In the genomic region with DNA sequence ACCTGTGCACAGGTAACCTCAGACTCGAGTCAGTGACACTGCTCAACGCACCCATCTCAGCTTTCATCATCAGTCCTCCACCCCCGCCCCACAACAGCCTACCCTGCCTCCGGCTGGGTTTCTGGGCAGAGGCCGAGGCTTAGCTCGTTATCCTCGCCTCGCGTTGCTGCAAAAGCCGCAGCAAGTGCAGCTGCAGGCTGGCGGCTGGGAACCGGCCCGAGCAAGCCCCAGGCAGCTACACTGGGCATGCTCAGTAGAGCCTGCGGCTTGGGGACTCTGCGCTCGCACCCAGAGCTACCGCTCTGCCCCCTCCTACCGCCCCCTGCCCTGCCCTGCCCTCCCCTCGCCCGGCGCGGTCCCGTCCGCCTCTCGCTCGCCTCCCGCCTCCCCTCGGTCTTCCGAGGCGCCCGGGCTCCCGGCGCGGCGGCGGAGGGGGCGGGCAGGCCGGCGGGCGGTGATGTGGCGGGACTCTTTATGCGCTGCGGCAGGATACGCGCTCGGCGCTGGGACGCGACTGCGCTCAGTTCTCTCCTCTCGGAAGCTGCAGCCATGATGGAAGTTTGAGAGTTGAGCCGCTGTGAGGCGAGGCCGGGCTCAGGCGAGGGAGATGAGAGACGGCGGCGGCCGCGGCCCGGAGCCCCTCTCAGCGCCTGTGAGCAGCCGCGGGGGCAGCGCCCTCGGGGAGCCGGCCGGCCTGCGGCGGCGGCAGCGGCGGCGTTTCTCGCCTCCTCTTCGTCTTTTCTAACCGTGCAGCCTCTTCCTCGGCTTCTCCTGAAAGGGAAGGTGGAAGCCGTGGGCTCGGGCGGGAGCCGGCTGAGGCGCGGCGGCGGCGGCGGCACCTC, we compare ENCODE assay signal across 1 cellular context.
TF ChIP-seq lines count a peak whose summit lies in the region.

A gene with protein sequence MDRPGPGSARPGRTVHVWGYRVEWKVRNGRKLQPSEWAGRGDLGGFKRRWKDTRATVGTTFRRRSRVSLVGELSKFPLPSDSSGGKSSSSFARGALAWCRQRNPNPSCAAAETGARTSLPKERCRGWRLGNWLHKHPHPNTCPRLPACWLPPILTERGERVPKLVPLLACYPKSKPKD (minus strand): TSS at position 432 of the 842 bp plus-strand sequence. CDS start 1,046 bp downstream, outside the sequence.
A gene (plus strand): TSS at position 524 of the 842 bp plus-strand sequence. CDS start 845 bp downstream, outside the sequence.

TF ChIP-seq in HepG2, 621 proteins besides CTCF, POLR2A, EP300 and RAD21 (continued from another document and continues in another):
- TF ChIP-seq, protein P1, sequence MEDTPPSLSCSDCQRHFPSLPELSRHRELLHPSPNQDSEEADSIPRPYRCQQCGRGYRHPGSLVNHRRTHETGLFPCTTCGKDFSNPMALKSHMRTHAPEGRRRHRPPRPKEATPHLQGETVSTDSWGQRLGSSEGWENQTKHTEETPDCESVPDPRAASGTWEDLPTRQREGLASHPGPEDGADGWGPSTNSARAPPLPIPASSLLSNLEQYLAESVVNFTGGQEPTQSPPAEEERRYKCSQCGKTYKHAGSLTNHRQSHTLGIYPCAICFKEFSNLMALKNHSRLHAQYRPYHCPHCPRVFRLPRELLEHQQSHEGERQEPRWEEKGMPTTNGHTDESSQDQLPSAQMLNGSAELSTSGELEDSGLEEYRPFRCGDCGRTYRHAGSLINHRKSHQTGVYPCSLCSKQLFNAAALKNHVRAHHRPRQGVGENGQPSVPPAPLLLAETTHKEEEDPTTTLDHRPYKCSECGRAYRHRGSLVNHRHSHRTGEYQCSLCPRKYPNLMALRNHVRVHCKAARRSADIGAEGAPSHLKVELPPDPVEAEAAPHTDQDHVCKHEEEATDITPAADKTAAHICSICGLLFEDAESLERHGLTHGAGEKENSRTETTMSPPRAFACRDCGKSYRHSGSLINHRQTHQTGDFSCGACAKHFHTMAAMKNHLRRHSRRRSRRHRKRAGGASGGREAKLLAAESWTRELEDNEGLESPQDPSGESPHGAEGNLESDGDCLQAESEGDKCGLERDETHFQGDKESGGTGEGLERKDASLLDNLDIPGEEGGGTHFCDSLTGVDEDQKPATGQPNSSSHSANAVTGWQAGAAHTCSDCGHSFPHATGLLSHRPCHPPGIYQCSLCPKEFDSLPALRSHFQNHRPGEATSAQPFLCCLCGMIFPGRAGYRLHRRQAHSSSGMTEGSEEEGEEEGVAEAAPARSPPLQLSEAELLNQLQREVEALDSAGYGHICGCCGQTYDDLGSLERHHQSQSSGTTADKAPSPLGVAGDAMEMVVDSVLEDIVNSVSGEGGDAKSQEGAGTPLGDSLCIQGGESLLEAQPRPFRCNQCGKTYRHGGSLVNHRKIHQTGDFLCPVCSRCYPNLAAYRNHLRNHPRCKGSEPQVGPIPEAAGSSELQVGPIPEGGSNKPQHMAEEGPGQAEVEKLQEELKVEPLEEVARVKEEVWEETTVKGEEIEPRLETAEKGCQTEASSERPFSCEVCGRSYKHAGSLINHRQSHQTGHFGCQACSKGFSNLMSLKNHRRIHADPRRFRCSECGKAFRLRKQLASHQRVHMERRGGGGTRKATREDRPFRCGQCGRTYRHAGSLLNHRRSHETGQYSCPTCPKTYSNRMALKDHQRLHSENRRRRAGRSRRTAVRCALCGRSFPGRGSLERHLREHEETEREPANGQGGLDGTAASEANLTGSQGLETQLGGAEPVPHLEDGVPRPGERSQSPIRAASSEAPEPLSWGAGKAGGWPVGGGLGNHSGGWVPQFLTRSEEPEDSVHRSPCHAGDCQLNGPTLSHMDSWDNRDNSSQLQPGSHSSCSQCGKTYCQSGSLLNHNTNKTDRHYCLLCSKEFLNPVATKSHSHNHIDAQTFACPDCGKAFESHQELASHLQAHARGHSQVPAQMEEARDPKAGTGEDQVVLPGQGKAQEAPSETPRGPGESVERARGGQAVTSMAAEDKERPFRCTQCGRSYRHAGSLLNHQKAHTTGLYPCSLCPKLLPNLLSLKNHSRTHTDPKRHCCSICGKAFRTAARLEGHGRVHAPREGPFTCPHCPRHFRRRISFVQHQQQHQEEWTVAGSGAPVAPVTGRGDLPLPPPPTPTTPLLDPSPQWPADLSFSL (CRISPR knock-in tag; IDR thresholded peaks at IDR 0.05) = no peak
- no peak for TF ChIP-seq ZNF550 (CRISPR knock-in tag; IDR thresholded peaks at IDR 0.05; ENCODE audit: borderline replicate concordance)
- TF ChIP-seq ZNF333 (CRISPR knock-in tag; IDR thresholded peaks at IDR 0.05; ENCODE audit: borderline replicate concordance) = peak; percentile 7; the same call in 1 of the 2 replicates
- TF ChIP-seq, protein P2, sequence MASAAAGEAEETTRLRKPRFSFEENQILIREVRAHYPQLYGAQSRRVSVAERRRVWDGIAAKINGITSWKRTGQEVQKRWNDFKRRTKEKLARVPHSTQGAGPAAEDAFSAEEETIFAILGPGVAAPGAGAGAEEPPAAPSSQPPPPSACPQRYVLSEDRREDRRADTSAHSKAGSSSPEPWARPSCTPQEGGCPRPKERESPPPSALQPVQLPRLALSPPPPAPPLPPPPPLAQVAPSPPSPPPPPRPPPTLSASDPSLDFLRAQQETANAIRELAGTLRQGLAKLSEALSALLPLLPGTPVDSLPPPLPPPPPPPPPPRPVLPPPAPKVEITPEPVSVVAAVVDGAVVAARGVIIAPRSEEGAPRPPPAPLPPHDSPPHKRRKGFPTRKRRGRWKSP (CRISPR knock-in tag; IDR thresholded peaks at IDR 0.05) = peak; percentile 88
- 0 out of 2 replicates have a peak, but pooled peaks have one; percentile 58 for TF ChIP-seq ZNF577 (CRISPR knock-in tag; IDR thresholded peaks at IDR 0.05; ENCODE audit: borderline replicate concordance, low read depth)
- no peak for TF ChIP-seq NFE2 (CRISPR knock-in tag; IDR thresholded peaks at IDR 0.05)
- TF ChIP-seq, protein P3, sequence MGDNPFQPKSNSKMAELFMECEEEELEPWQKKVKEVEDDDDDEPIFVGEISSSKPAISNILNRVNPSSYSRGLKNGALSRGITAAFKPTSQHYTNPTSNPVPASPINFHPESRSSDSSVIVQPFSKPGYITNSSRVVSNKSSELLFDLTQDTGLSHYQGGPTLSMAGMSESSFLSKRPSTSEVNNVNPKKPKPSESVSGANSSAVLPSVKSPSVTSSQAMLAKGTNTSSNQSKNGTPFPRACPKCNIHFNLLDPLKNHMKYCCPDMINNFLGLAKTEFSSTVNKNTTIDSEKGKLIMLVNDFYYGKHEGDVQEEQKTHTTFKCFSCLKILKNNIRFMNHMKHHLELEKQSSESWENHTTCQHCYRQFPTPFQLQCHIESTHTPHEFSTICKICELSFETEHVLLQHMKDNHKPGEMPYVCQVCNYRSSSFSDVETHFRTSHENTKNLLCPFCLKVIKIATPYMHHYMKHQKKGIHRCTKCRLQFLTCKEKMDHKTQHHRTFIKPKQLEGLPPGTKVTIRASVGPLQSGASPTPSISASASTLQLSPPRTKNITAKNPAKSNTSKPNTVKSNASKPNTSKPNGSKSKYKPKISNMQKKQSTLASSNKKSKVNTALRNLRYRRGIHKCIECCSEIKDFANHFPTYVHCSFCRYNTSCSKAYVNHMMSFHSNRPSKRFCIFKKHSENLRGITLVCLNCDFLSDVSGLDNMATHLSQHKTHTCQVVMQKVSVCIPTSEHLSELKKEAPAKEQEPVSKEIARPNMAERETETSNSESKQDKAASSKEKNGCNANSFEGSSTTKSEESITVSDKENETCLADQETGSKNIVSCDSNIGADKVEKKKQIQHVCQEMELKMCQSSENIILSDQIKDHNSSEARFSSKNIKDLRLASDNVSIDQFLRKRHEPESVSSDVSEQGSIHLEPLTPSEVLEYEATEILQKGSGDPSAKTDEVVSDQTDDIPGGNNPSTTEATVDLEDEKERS (CRISPR knock-in tag; IDR thresholded peaks at IDR 0.05) = no peak
- TF ChIP-seq REL (CRISPR knock-in tag; conservative IDR thresholded peaks at IDR 0.05) = no peak
- no peak for TF ChIP-seq NCOA1 (CRISPR knock-in tag; IDR thresholded peaks at IDR 0.05)
- TF ChIP-seq ZNF768 (CRISPR knock-in tag; IDR thresholded peaks at IDR 0.05) = peak; percentile 59
- TF ChIP-seq, protein P4, sequence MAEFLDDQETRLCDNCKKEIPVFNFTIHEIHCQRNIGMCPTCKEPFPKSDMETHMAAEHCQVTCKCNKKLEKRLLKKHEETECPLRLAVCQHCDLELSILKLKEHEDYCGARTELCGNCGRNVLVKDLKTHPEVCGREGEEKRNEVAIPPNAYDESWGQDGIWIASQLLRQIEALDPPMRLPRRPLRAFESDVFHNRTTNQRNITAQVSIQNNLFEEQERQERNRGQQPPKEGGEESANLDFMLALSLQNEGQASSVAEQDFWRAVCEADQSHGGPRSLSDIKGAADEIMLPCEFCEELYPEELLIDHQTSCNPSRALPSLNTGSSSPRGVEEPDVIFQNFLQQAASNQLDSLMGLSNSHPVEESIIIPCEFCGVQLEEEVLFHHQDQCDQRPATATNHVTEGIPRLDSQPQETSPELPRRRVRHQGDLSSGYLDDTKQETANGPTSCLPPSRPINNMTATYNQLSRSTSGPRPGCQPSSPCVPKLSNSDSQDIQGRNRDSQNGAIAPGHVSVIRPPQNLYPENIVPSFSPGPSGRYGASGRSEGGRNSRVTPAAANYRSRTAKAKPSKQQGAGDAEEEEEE (CRISPR knock-in tag; IDR thresholded peaks at IDR 0.05; ENCODE audit: borderline replicate concordance) = no peak
- TF ChIP-seq, protein P5, sequence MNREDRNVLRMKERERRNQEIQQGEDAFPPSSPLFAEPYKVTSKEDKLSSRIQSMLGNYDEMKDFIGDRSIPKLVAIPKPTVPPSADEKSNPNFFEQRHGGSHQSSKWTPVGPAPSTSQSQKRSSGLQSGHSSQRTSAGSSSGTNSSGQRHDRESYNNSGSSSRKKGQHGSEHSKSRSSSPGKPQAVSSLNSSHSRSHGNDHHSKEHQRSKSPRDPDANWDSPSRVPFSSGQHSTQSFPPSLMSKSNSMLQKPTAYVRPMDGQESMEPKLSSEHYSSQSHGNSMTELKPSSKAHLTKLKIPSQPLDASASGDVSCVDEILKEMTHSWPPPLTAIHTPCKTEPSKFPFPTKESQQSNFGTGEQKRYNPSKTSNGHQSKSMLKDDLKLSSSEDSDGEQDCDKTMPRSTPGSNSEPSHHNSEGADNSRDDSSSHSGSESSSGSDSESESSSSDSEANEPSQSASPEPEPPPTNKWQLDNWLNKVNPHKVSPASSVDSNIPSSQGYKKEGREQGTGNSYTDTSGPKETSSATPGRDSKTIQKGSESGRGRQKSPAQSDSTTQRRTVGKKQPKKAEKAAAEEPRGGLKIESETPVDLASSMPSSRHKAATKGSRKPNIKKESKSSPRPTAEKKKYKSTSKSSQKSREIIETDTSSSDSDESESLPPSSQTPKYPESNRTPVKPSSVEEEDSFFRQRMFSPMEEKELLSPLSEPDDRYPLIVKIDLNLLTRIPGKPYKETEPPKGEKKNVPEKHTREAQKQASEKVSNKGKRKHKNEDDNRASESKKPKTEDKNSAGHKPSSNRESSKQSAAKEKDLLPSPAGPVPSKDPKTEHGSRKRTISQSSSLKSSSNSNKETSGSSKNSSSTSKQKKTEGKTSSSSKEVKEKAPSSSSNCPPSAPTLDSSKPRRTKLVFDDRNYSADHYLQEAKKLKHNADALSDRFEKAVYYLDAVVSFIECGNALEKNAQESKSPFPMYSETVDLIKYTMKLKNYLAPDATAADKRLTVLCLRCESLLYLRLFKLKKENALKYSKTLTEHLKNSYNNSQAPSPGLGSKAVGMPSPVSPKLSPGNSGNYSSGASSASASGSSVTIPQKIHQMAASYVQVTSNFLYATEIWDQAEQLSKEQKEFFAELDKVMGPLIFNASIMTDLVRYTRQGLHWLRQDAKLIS (CRISPR knock-in tag; IDR thresholded peaks at IDR 0.05) = peak; percentile 74; the same call in 1 of the 2 replicates
- peak; percentile 98 for TF ChIP-seq PCBP1 (IDR thresholded peaks at IDR 0.05; ENCODE audit: borderline replicate concordance, low read depth, low read length)
- TF ChIP-seq, protein P6, sequence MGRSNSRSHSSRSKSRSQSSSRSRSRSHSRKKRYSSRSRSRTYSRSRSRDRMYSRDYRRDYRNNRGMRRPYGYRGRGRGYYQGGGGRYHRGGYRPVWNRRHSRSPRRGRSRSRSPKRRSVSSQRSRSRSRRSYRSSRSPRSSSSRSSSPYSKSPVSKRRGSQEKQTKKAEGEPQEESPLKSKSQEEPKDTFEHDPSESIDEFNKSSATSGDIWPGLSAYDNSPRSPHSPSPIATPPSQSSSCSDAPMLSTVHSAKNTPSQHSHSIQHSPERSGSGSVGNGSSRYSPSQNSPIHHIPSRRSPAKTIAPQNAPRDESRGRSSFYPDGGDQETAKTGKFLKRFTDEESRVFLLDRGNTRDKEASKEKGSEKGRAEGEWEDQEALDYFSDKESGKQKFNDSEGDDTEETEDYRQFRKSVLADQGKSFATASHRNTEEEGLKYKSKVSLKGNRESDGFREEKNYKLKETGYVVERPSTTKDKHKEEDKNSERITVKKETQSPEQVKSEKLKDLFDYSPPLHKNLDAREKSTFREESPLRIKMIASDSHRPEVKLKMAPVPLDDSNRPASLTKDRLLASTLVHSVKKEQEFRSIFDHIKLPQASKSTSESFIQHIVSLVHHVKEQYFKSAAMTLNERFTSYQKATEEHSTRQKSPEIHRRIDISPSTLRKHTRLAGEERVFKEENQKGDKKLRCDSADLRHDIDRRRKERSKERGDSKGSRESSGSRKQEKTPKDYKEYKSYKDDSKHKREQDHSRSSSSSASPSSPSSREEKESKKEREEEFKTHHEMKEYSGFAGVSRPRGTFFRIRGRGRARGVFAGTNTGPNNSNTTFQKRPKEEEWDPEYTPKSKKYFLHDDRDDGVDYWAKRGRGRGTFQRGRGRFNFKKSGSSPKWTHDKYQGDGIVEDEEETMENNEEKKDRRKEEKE (IDR thresholded peaks at IDR 0.05) = no peak
- 0 out of 2 replicates have a peak, but pooled peaks have one; percentile 47 for TF ChIP-seq ZNF775 (CRISPR knock-in tag; IDR thresholded peaks at IDR 0.05; ENCODE audit: borderline replicate concordance)
- TF ChIP-seq, protein P7, sequence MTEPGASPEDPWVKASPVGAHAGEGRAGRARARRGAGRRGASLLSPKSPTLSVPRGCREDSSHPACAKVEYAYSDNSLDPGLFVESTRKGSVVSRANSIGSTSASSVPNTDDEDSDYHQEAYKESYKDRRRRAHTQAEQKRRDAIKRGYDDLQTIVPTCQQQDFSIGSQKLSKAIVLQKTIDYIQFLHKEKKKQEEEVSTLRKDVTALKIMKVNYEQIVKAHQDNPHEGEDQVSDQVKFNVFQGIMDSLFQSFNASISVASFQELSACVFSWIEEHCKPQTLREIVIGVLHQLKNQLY (CRISPR knock-in tag; IDR thresholded peaks at IDR 0.05) = 0 out of 2 replicates have a peak, but pooled peaks have one; percentile 19
- TF ChIP-seq, protein P8, sequence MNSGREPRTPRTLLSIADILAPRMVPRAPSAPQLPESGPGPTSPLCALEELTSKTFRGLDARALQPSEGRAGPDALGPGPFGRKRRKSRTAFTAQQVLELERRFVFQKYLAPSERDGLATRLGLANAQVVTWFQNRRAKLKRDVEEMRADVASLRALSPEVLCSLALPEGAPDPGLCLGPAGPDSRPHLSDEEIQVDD (CRISPR knock-in tag; IDR thresholded peaks at IDR 0.05; ENCODE audit: borderline replicate concordance) = 0 out of 2 replicates have a peak, but pooled peaks have one; percentile 33
- TF ChIP-seq, protein P9, sequence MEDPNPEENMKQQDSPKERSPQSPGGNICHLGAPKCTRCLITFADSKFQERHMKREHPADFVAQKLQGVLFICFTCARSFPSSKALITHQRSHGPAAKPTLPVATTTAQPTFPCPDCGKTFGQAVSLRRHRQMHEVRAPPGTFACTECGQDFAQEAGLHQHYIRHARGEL (CRISPR knock-in tag; IDR thresholded peaks at IDR 0.05) = no peak
- TF ChIP-seq, protein P10, sequence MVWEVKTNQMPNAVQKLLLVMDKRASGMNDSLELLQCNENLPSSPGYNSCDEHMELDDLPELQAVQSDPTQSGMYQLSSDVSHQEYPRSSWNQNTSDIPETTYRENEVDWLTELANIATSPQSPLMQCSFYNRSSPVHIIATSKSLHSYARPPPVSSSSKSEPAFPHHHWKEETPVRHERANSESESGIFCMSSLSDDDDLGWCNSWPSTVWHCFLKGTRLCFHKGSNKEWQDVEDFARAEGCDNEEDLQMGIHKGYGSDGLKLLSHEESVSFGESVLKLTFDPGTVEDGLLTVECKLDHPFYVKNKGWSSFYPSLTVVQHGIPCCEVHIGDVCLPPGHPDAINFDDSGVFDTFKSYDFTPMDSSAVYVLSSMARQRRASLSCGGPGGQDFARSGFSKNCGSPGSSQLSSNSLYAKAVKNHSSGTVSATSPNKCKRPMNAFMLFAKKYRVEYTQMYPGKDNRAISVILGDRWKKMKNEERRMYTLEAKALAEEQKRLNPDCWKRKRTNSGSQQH (CRISPR knock-in tag; IDR thresholded peaks at IDR 0.05; ENCODE audit: low read depth) = peak; percentile 30; the same call in 1 of the 2 replicates
- TF ChIP-seq MTA1 (CRISPR knock-in tag; IDR thresholded peaks at IDR 0.05; ENCODE audit: borderline replicate concordance) = peak; percentile 97
